In the genomic region with DNA sequence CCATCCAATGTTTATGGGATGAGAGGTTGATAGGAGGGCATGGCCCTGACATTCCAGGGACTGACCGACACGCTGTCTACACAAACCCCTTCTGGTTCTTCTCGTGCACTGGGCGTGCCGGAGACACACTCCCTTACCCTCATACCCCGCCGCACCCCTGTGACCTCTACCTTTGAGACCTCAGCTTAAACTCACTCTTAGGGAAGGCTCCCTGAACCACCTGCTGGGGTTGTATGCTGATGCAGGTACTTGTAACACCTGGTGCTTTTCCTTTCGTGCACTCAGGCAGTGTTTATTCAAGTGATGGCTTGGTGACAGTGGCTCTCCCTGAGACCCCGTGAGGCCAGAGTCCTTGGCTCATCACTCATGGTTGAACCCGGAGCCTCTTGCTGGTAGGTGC, we compare ENCODE assay signal across 16 cellular contexts. TPM values are rescaled to one million over a fixed set of nuclear protein-coding genes. Genes with fewer than 3 reads are reported as not detected.
DNase-seq lines count a peak whose midpoint lies in the region; ATAC-seq and TF ChIP-seq lines count a peak whose summit lies in the region.
"Had no signal": no experiment of that assay in that cellular context is flagged by ENCODE, and none has a peak within 500 bp of the region (broad histone marks: within the 10 kb centered on the region; RNA-seq: fewer than 3 reads in every experiment).

No MANE protein-coding gene starts in this region.

- H3K36me3 Mint-ChIP-seq in MCF 10A (ENCODE audit: insufficient read depth, unreplicated experiment) (peaks cover 14% of the 10 kb centered on the region), Caco-2 (ENCODE audit: insufficient read depth, unreplicated experiment) (no peaks in the 10 kb centered on the region)

- POLR2A ChIA-PET in MCF 10A (lab: Yijun Ruan, JAX) = no interaction called here
- POLR2A ChIA-PET in Caco-2 (lab: Charles Lee) = no interaction called here

- CTCF ChIA-PET in MCF 10A (lab: Yijun Ruan, JAX) = interaction anchor here (0.8 to 1.4 kb wide), 2 partner anchors 9 to 40 kb away, joined by 3 read pairs; no protein-coding TSS in a partner anchor
- CTCF ChIA-PET in Caco-2 (lab: Charles Lee) = no interaction called here

- H3K4me3 Mint-ChIP-seq in MCF 10A (ENCODE audit: unreplicated experiment) (no peak overlapping the region), Caco-2 (ENCODE audit: unreplicated experiment) (no peak overlapping the region)
- H3K4me3 Mint-ChIP-seq: CD14-positive monocyte had no signal

- H3K36me3 ChIP-seq in left ventricle myocardium inferior = peaks cover 18% of the 10 kb centered on the region
- H3K36me3 ChIP-seq in Caco-2 (ENCODE audit: control insufficient read depth, insufficient read depth, low read length) = no peaks in the 10 kb centered on the region; the same call in 1 of the 2 replicates
- H3K36me3 ChIP-seq: MG63 had no signal

- H3K27me3 ChIP-seq in left ventricle myocardium inferior (ENCODE audit: low read depth) (no peaks in the 10 kb centered on the region), Caco-2 (replicated peaks; ENCODE audit: control insufficient read depth, insufficient read depth, low read length) (no peaks in the 10 kb centered on the region)
- H3K27me3 ChIP-seq: MG63, SJCRH30 had no signal

- peak; percentile 21 for ATAC-seq in left ventricle myocardium superior
- peak; percentile 78 for ATAC-seq in left colon
- no peak for ATAC-seq in GM21447 (IDR thresholded peaks at IDR 0.05; ENCODE audit: unreplicated experiment)

- no peaks in the 10 kb centered on the region for H3K9me3 ChIP-seq in left ventricle myocardium inferior (replicated peaks)
- no peaks in the 10 kb centered on the region for H3K9me3 ChIP-seq in Caco-2
- H3K9me3 ChIP-seq: MG63, SJCRH30 had no signal

- no peak for TF ChIP-seq CTCF in left ventricle myocardium inferior (IDR thresholded peaks at IDR 0.05; ENCODE audit: borderline replicate concordance)
- TF ChIP-seq CTCF in MCF 10A (IDR thresholded peaks at IDR 0.05; ENCODE audit: unreplicated experiment) = no peak
- TF ChIP-seq CTCF in Caco-2 (IDR thresholded peaks at IDR 0.05; ENCODE audit: insufficient read depth in 1 of 2, low read depth in 1 of 2, low read length in 1 of 2, severe bottlenecking in 1 of 2, unreplicated experiment in 1 of 2) = no peak

- intact Hi-C loops in left ventricle myocardium superior (cut with micrococcal nuclease) (no loop called here), left ventricle myocardium inferior (cut with micrococcal nuclease) (no loop called here), left colon (cut with DNase I, micrococcal nuclease) (no loop called here), MCF 10A (cut with micrococcal nuclease) (no loop called here), Caco-2 (cut with micrococcal nuclease; ENCODE audit: unreplicated experiment) (no loop called here)

- H3K27ac Mint-ChIP-seq in MCF 10A (ENCODE audit: low read depth, unreplicated experiment) = no peak overlapping the region
- no peak overlapping the region for H3K27ac Mint-ChIP-seq in Caco-2 (ENCODE audit: unreplicated experiment)

- BruUV-seq in MCF 10A (replicated peaks; lab: Mats Ljungman, UMichigan) = no TSS peak
- no TSS peak for BruUV-seq in Caco-2 (replicated peaks; lab: Mats Ljungman, UMichigan)

- no peak for DNase-seq in left ventricle myocardium superior
- DNase-seq in left ventricle myocardium inferior = no peak
- peak; percentile 13 for DNase-seq in NCI-H774 (lab: John Stamatoyannopoulos, UW)
- DNase-seq in left colon = no peak
- no peak for DNase-seq in activated T-cell treated with anti-CD3 and anti-CD28 coated beads for 4 hours
- DNase-seq in MCF 10A (ENCODE audit: unreplicated experiment) = no peak
- no peak for DNase-seq in Caco-2
- DNase-seq: MG63, NCI-H1092 treated with DMSO at 0.1 percent for 48 hours, NCI-H1930, NCI-H2227 treated with DMSO at 0.1 percent for 48 hours, RPMI8226, SJCRH30 had no signal

- H3K9me3 Mint-ChIP-seq in MCF 10A (ENCODE audit: unreplicated experiment) = no peaks in the 10 kb centered on the region
- no peaks in the 10 kb centered on the region for H3K9me3 Mint-ChIP-seq in Caco-2 (ENCODE audit: unreplicated experiment)

- H3K27ac ChIP-seq in left ventricle myocardium inferior (replicated peaks) = no peak overlapping the region
- H3K27ac ChIP-seq: KMS-11, SJCRH30 had no signal

- H3K4me3 ChIP-seq in left ventricle myocardium inferior = no peak overlapping the region
- H3K4me3 ChIP-seq in Caco-2 (ENCODE audit: low read depth, low read length) = no peak overlapping the region
- H3K4me3 ChIP-seq: MG63, SJCRH30 had no signal

- H3K4me1 ChIP-seq in left ventricle myocardium inferior (peaks cover 19% of the 10 kb centered on the region), Caco-2 (peaks cover 18% of the 10 kb centered on the region)

- peaks cover 6% of the 10 kb centered on the region for H3K4me1 Mint-ChIP-seq in MCF 10A (ENCODE audit: insufficient read depth, unreplicated experiment)
- no peaks in the 10 kb centered on the region for H3K4me1 Mint-ChIP-seq in Caco-2 (ENCODE audit: low read depth, unreplicated experiment)
- H3K4me1 Mint-ChIP-seq: CD14-positive monocyte had no signal

- no peaks in the 10 kb centered on the region for H3K27me3 Mint-ChIP-seq in MCF 10A (ENCODE audit: insufficient read depth, unreplicated experiment)
- no peaks in the 10 kb centered on the region for H3K27me3 Mint-ChIP-seq in Caco-2 (ENCODE audit: insufficient read depth, unreplicated experiment)

RNA-seq across cellular contexts. Expression of gene PPARA, which starts 12.0 kb away (rescaled TPM):
- total RNA-seq in left ventricle myocardium superior = 78.9 TPM
- 101 TPM for total RNA-seq in left ventricle myocardium inferior
- 10 to 100 TPM; 70.4 to 73.9 TPM for total RNA-seq in left colon
- total RNA-seq in MCF 10A (2022) = 8.0 and 10.1 TPM in 2 replicates
- total RNA-seq in Caco-2 (2022) = 13.4 and 15.9 TPM in 2 replicates
